ENCODE assay signal across 21 cellular contexts in the genomic region with DNA sequence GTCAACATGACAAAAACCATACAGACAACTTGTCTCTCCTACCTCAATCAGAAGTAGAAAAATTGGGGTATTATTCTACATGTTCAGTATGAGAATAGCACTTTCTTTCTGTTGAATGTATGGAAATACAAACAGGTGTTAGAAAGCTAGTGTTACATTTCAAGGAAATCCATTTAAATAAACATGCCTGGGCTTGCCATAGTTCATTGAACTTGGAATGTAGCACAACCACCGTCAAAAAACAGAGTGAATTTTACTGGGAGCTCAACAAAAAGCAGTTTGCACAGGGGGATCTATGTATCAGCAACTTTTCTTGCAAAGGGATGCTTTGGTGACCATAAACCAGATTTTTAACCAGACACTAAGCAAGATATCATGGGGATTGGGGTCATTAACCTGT.
A peak's percentile ranks its signal among the peaks of the same experiment; 100 is the strongest.
DNase-seq lines count a peak whose midpoint lies in the region; ATAC-seq, FAIRE-seq and TF ChIP-seq lines count a peak whose summit lies in the region.
"Had no signal": no experiment of that assay in that cellular context is flagged by ENCODE, and none has a peak within 500 bp of the region (broad histone marks: within the 10 kb centered on the region; RNA-seq: fewer than 3 reads in every experiment).

No MANE protein-coding gene starts in this region.

- ATAC-seq in left cardiac atrium (no peak), GM21528 (IDR thresholded peaks at IDR 0.05; ENCODE audit: low FRiP score, unreplicated experiment) (no peak)
- ATAC-seq: activated CD8-positive, alpha-beta T cell treated with anti-CD3 and anti-CD28 coated beads, Interleukin-2, amount 10 ng/mL, durations not matched to agents 7 days and 5 days; heart right ventricle; Right ventricle myocardium inferior had no signal

- H3K4me3 ChIP-seq in bronchial epithelial cell (ENCODE audit: low read depth, low read length), result no peak overlapping the region
- H3K4me3 ChIP-seq: heart right ventricle had no signal

- H3K36me3 ChIP-seq in bronchial epithelial cell (ENCODE audit: control insufficient read depth, insufficient read depth, low read length), result no peaks in the 10 kb centered on the region
- H3K36me3 ChIP-seq: heart right ventricle had no signal

- no peak for TF ChIP-seq CTCF in bronchial epithelial cell (IDR thresholded peaks at IDR 0.05; ENCODE audit: insufficient read depth, low read length, severe bottlenecking)
- TF ChIP-seq CTCF in type B pancreatic cell (conservative IDR thresholded peaks at IDR 0.05), result no peak

- H3K27me3 ChIP-seq in bronchial epithelial cell (ENCODE audit: control insufficient read depth, insufficient read depth, low read length), result no peaks in the 10 kb centered on the region

- FAIRE-seq in bronchial epithelial cell (lab: Jason Lieb, UNC), result no peak
- FAIRE-seq: D721Med, GM18507, H1 had no signal

- H3K4me1 Mint-ChIP-seq in activated naive CD4-positive, alpha-beta T cell treated with anti-CD3 and anti-CD28 coated beads for 36 hours (ENCODE audit: low read depth), result no peaks in the 10 kb centered on the region
- peaks cover 9% of the 10 kb centered on the region for H3K4me1 Mint-ChIP-seq in type B pancreatic cell (ENCODE audit: unreplicated experiment)
- H3K4me1 Mint-ChIP-seq: neural crest cell had no signal

- CTCF ChIA-PET in activated naive CD4-positive, alpha-beta T cell treated with anti-CD3 and anti-CD28 coated beads for 36 hours (lab: Charles Lee), result no interaction called here

- intact Hi-C loops in activated naive CD4-positive, alpha-beta T cell treated with anti-CD3 and anti-CD28 coated beads for 36 hours (cut with micrococcal nuclease), result no loop called here
- intact Hi-C loops in left cardiac atrium (cut with DNase I) (no loop called here), cardiac septum (cut with DNase I) (no loop called here)

- no peak for DNase-seq in activated naive CD4-positive, alpha-beta T cell treated with anti-CD3 and anti-CD28 coated beads for 36 hours
- no peak for DNase-seq in activated naive CD4-positive, alpha-beta T cell treated with anti-CD3 and anti-CD28 coated beads, Interleukin-2, amount 50 U/mL, for 16 hours
- DNase-seq in NCI-H345 treated with DMSO at 0.1 percent for 48 hours (lab: John Stamatoyannopoulos, UW; ENCODE audit: unreplicated experiment) (peak; percentile 23), bronchial epithelial cell (ENCODE audit: low read depth) (peak; percentile 75), type B pancreatic cell (ENCODE audit: extremely low spot score, unreplicated experiment) (no peak), left cardiac atrium (no peak), cardiac septum (ENCODE audit: low spot score) (no peak)
- DNase-seq: activated CD4-positive, CD25-positive, alpha-beta regulatory T cell treated with anti-CD3 and anti-CD28 coated beads, Interleukin-2, amount 50 U/mL, for 72 hours; activated CD8-positive, alpha-beta T cell treated with anti-CD3 and anti-CD28 coated beads, Interleukin-2, amount 10 ng/mL, durations not matched to agents 7 days and 5 days; activated T-cell treated with anti-CD3 and anti-CD28 coated beads, Interleukin-2, amount 50 U/mL, for 1 hour; central memory CD4-positive, alpha-beta T cell; dermis blood vessel endothelial cell; GDM1; heart right ventricle; substantia nigra had no signal

- H3K9me3 Mint-ChIP-seq in activated naive CD4-positive, alpha-beta T cell treated with anti-CD3 and anti-CD28 coated beads for 36 hours, result no peaks in the 10 kb centered on the region
- H3K9me3 Mint-ChIP-seq in type B pancreatic cell, result peaks cover 5% of the 10 kb centered on the region
- H3K9me3 Mint-ChIP-seq: neural crest cell had no signal

- H3K27ac Mint-ChIP-seq in activated naive CD4-positive, alpha-beta T cell treated with anti-CD3 and anti-CD28 coated beads for 36 hours, result peak overlapping the region; percentile 41
- H3K27ac Mint-ChIP-seq in type B pancreatic cell, result peak overlapping the region; percentile 84
- H3K27ac Mint-ChIP-seq: activated CD8-positive, alpha-beta T cell treated with anti-CD3 and anti-CD28 coated beads, Interleukin-2, amount 10 ng/mL, durations not matched to agents 7 days and 5 days had no signal

- peaks cover 30% of the 10 kb centered on the region for H3K27me3 Mint-ChIP-seq in activated naive CD4-positive, alpha-beta T cell treated with anti-CD3 and anti-CD28 coated beads for 36 hours (ENCODE audit: low read depth)
- no peaks in the 10 kb centered on the region for H3K27me3 Mint-ChIP-seq in type B pancreatic cell

- no peak overlapping the region for H3K4me3 Mint-ChIP-seq in activated naive CD4-positive, alpha-beta T cell treated with anti-CD3 and anti-CD28 coated beads for 36 hours
- peak overlapping the region; percentile 3 for H3K4me3 Mint-ChIP-seq in type B pancreatic cell
- H3K4me3 Mint-ChIP-seq: activated CD8-positive, alpha-beta T cell treated with anti-CD3 and anti-CD28 coated beads, Interleukin-2, amount 10 ng/mL, durations not matched to agents 7 days and 5 days; neural crest cell had no signal

- no peaks in the 10 kb centered on the region for H3K36me3 Mint-ChIP-seq in activated naive CD4-positive, alpha-beta T cell treated with anti-CD3 and anti-CD28 coated beads for 36 hours (ENCODE audit: low read depth)
- H3K36me3 Mint-ChIP-seq in type B pancreatic cell, result peaks cover 4% of the 10 kb centered on the region

Comparison
In these comparisons a context has a peak if more than half of its experiments do, and no peak if none do; other contexts are left out.
1. DNase-seq: peak in NCI-H345 treated with DMSO at 0.1 percent for 48 hours (single experiment) and bronchial epithelial cell (single experiment); none in activated naive CD4-positive, alpha-beta T cell treated with anti-CD3 and anti-CD28 coated beads for 36 hours (single experiment), activated naive CD4-positive, alpha-beta T cell treated with anti-CD3 and anti-CD28 coated beads, Interleukin-2, amount 50 U/mL, for 16 hours (single experiment), type B pancreatic cell (single experiment), left cardiac atrium (single experiment) and cardiac septum (single experiment).